ENCODE assay signal across 1 cellular context in the genomic region with DNA sequence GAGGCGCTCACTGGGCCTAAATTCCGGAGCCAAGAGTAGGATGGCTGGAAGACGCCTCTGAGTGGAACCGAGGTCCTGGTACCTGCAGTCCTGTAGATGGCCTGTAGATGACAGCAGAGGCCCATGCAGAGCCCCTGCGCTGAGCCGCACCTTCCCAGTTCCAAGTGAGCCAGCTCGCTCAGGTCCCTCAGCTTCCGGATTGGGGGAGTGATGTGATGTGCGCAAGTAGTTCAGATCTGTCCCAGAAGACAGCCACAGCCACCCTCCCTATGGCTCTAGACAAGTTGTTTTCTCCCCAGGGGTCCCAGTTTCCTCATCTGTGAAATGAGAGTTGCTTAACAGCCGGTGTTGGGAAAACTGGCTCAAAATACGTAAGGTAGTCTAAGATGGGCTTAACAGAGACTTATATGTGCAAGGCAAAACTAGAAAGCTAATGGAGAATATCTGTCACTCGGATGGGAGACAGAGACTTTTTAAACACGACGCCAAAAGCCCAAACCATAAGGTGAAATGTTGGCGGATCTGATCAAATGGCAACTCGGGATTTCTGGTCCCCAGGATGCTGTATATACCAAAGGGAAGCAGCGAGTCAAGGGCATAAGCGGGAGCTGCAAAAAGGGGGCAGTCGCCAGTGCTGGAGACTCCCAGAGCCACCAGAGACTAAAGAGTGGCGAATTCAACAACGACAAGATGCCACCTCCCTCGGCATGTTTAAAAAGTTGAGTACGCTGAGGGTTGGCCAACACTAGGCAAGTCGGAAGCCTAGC.
TF ChIP-seq lines count a peak whose summit lies in the region.

No MANE protein-coding gene starts in this region.

TF ChIP-seq in HCT116, 20 proteins besides CTCF, POLR2A, EP300 and RAD21 (continued from another document):
- no peak for TF ChIP-seq JUND (IDR thresholded peaks at IDR 0.05)
- no peak for TF ChIP-seq REST (IDR thresholded peaks at IDR 0.05; ENCODE audit: low read depth)
- no peak for TF ChIP-seq YY1 (IDR thresholded peaks at IDR 0.05; ENCODE audit: extremely low read depth, insufficient replicate concordance, low read depth, low read length)
- no peak for TF ChIP-seq EZH2 (IDR thresholded peaks at IDR 0.05)
- no peak for TF ChIP-seq CBX3 (IDR thresholded peaks at IDR 0.05; ENCODE audit: low read depth)
- no peak for TF ChIP-seq ELF1 (IDR thresholded peaks at IDR 0.05; ENCODE audit: borderline replicate concordance, low read depth)
- no peak for TF ChIP-seq EGR1 (IDR thresholded peaks at IDR 0.05; ENCODE audit: low read depth)
- TF ChIP-seq EZH2phosphoT487 (IDR thresholded peaks at IDR 0.05; ENCODE audit: borderline replicate concordance) = no peak
- TF ChIP-seq ZNF274 (IDR thresholded peaks at IDR 0.05; ENCODE audit: low read depth, low read length) = no peak
- no peak for TF ChIP-seq FOSL1 (IDR thresholded peaks at IDR 0.05; ENCODE audit: low read depth)
- TF ChIP-seq ZFX (IDR thresholded peaks at IDR 0.05) = no peak
- TF ChIP-seq POLR2AphosphoS5 (IDR thresholded peaks at IDR 0.05; ENCODE audit: low read depth, low read length) = no peak
- TF ChIP-seq SP1 (IDR thresholded peaks at IDR 0.05; ENCODE audit: low read depth) = no peak
- TF ChIP-seq SRF (IDR thresholded peaks at IDR 0.05; ENCODE audit: low read depth) = no peak
- TF ChIP-seq, protein P1, sequence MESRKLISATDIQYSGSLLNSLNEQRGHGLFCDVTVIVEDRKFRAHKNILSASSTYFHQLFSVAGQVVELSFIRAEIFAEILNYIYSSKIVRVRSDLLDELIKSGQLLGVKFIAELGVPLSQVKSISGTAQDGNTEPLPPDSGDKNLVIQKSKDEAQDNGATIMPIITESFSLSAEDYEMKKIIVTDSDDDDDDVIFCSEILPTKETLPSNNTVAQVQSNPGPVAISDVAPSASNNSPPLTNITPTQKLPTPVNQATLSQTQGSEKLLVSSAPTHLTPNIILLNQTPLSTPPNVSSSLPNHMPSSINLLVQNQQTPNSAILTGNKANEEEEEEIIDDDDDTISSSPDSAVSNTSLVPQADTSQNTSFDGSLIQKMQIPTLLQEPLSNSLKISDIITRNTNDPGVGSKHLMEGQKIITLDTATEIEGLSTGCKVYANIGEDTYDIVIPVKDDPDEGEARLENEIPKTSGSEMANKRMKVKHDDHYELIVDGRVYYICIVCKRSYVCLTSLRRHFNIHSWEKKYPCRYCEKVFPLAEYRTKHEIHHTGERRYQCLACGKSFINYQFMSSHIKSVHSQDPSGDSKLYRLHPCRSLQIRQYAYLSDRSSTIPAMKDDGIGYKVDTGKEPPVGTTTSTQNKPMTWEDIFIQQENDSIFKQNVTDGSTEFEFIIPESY (IDR thresholded peaks at IDR 0.05; ENCODE audit: extremely low read depth, insufficient replicate concordance, low read length) = no peak
